ENCODE assay signal across 26 cellular contexts in genomic region chr6:36430351-36430750, GRCh38. TPM values are rescaled to one million over a fixed set of nuclear protein-coding genes. Genes with fewer than 3 reads are reported as not detected.
DNase-seq lines count a peak whose midpoint lies in the region; FAIRE-seq and TF ChIP-seq lines count a peak whose summit lies in the region.
"Had no signal": no experiment of that assay in that cellular context is flagged by ENCODE, and none has a peak within 500 bp of the region (broad histone marks: within the 10 kb centered on the region; RNA-seq: fewer than 3 reads in every experiment).

No MANE protein-coding gene starts in this region.

- no peak for FAIRE-seq in kidney (lab: Jason Lieb, UNC)
- FAIRE-seq: keratinocyte had no signal

- TF ChIP-seq CTCF in fibroblast of pulmonary artery (IDR thresholded peaks at IDR 0.05; ENCODE audit: low read length, missing control alignments): no peak
- TF ChIP-seq CTCF in osteoblast (IDR thresholded peaks at IDR 0.05; ENCODE audit: extremely low read depth, low read depth, low read length): no peak
- TF ChIP-seq CTCF in kidney (IDR thresholded peaks at IDR 0.05; ENCODE audit: borderline replicate concordance, extremely low read depth, insufficient read depth): no peak

- H3K9ac ChIP-seq in kidney (ENCODE audit: low read length in 2 of 2): no peak overlapping the region
- H3K9ac ChIP-seq in Karpas-422 (ENCODE audit: low read length): no peak overlapping the region
- H3K9ac ChIP-seq: KMS-11 had no signal

- H4K20me1 ChIP-seq in osteoblast (ENCODE audit: insufficient read depth, low read length) (no peaks in the 10 kb centered on the region), Karpas-422 (ENCODE audit: insufficient read depth, low read depth, low read length) (no peaks in the 10 kb centered on the region)

- H3K9me2 ChIP-seq in Karpas-422 (replicated peaks; ENCODE audit: insufficient read depth, low read length): no peaks in the 10 kb centered on the region

- H3K79me2 ChIP-seq in osteoblast (ENCODE audit: insufficient read depth, low read length): no peaks in the 10 kb centered on the region
- H3K79me2 ChIP-seq in Karpas-422 (ENCODE audit: low read length): no peaks in the 10 kb centered on the region

- H3K27me3 ChIP-seq in osteoblast (ENCODE audit: insufficient read depth, low read length): no peaks in the 10 kb centered on the region
- no peaks in the 10 kb centered on the region for H3K27me3 ChIP-seq in Karpas-422 (ENCODE audit: low read length)
- H3K27me3 ChIP-seq: tibial artery had no signal

- peak; percentile 87 for DNase-seq in EH (ENCODE audit: low read depth)
- peak; percentile 62 for DNase-seq in M059J (ENCODE audit: low read depth)
- peak; percentile 51 for DNase-seq in fibroblast of pulmonary artery (ENCODE audit: low read depth)
- DNase-seq in osteoblast (ENCODE audit: insufficient read length, low spot score, missing footprints): no peak
- no peak for DNase-seq in kidney
- no peak for DNase-seq in glomerular visceral epithelial cell (ENCODE audit: extremely low spot score)
- DNase-seq in Karpas-422: no peak
- DNase-seq: activated CD4-positive, alpha-beta T cell treated with anti-CD3 and anti-CD28 coated beads for 48 hours; activated naive CD4-positive, alpha-beta T cell treated with anti-CD3 and anti-CD28 coated beads, Interleukin-2, amount 50 U/mL, for 16 hours; C1 segment of cervical spinal cord; cortex of kidney; effector memory CD8-positive, alpha-beta T cell; erythroblast; head of caudate nucleus; left ventricle myocardium superior; naive thymus-derived CD4-positive, alpha-beta T cell; NCI-H2029; NCI-H526; psoas muscle; Right ventricle myocardium superior; stimulated activated CD4-positive, alpha-beta T cell treated with anti-CD3 and anti-CD28 coated beads, Interleukin-4, amount 100 ng/mL, for 1 hour; tibial artery had no signal

- H3K4me3 ChIP-seq in fibroblast of pulmonary artery (replicated peaks; ENCODE audit: low read depth, low read length) (no peak overlapping the region), osteoblast (ENCODE audit: insufficient read depth, low read length) (no peak overlapping the region), kidney (ENCODE audit: low read length in 2 of 2) (no peak overlapping the region), Karpas-422 (ENCODE audit: low read length) (no peak overlapping the region)
- H3K4me3 ChIP-seq: psoas muscle, tibial artery had no signal

- no peaks in the 10 kb centered on the region for H3K36me3 ChIP-seq in osteoblast (ENCODE audit: insufficient read depth, low read length)
- no peaks in the 10 kb centered on the region for H3K36me3 ChIP-seq in kidney (ENCODE audit: control insufficient read depth in 1 of 2, insufficient read depth in 2 of 2, low read length in 2 of 2)
- H3K36me3 ChIP-seq in Karpas-422 (ENCODE audit: insufficient read depth, low read length): no peaks in the 10 kb centered on the region
- H3K36me3 ChIP-seq: tibial artery had no signal

- peaks cover 19% of the 10 kb centered on the region for H3K4me1 ChIP-seq in osteoblast (ENCODE audit: insufficient read depth, low read length)
- H3K4me1 ChIP-seq in kidney (ENCODE audit: control insufficient read depth in 1 of 2, insufficient read depth in 1 of 2, low read depth in 1 of 2, low read length in 2 of 2): no peaks in the 10 kb centered on the region
- no peaks in the 10 kb centered on the region for H3K4me1 ChIP-seq in Karpas-422 (ENCODE audit: low read length)
- H3K4me1 ChIP-seq: psoas muscle, tibial artery had no signal

- H2AFZ ChIP-seq in osteoblast (ENCODE audit: low read length) (no peak overlapping the region), Karpas-422 (ENCODE audit: low read length) (no peak overlapping the region)

- intact Hi-C loops in kidney (cut with DNase I): no loop called here

- H3K27ac ChIP-seq in osteoblast (ENCODE audit: low read depth, low read length): peak overlapping the region; percentile 78
- no peak overlapping the region for H3K27ac ChIP-seq in kidney (ENCODE audit: low read depth in 2 of 2, low read length in 2 of 2)
- no peak overlapping the region for H3K27ac ChIP-seq in Karpas-422 (ENCODE audit: low read length)
- H3K27ac ChIP-seq: KMS-11, psoas muscle, tibial artery, VCaP had no signal

- no peaks in the 10 kb centered on the region for H3K9me3 ChIP-seq in osteoblast (ENCODE audit: low read depth, low read length)
- no peaks in the 10 kb centered on the region for H3K9me3 ChIP-seq in kidney (ENCODE audit: control insufficient read depth in 1 of 2, low read length in 2 of 2)
- no peaks in the 10 kb centered on the region for H3K9me3 ChIP-seq in Karpas-422 (ENCODE audit: low read length)
- H3K9me3 ChIP-seq: psoas muscle, tibial artery had no signal

- no peak overlapping the region for H3K4me2 ChIP-seq in osteoblast (ENCODE audit: insufficient read depth, low read length)
- no peak overlapping the region for H3K4me2 ChIP-seq in Karpas-422 (ENCODE audit: low read depth, low read length, poor library complexity, severe bottlenecking)
- H3K4me2 ChIP-seq: KMS-11 had no signal

RNA-seq across cellular contexts. Expression of gene PXT1, which starts 12.3 kb away (rescaled TPM):
- total RNA-seq in M059J (2014; rRNA removed; shearing (Covaris generic)): not detected in 2 replicates
- total RNA-seq in osteoblast: under 0.01 TPM in 1 of 2 replicates, not detected in the other
- 0.13 TPM for total RNA-seq in kidney
- not detected for polyA plus RNA-seq in kidney (ENCODE audit: insufficient read depth, low read depth, low replicate concordance)
- not detected in 2 replicates for total RNA-seq in Karpas-422 (2014; rRNA removed; shearing (Covaris generic); ENCODE audit: low replicate concordance)
- total RNA-seq: mesenteric fat pad had no signal
- polyA plus RNA-seq: naive thymus-derived CD4-positive, alpha-beta T cell had no signal

RNA-seq across cellular contexts. Expression of gene KCTD20, which starts 12.4 kb away (rescaled TPM):
- 53.9 and 82.9 TPM in 2 replicates for total RNA-seq in M059J (2014; rRNA removed; shearing (Covaris generic))
- total RNA-seq in osteoblast: 182 and 210 TPM in 2 replicates
- 35.6 TPM for total RNA-seq in kidney
- 11.5 TPM for polyA plus RNA-seq in kidney (ENCODE audit: insufficient read depth, low read depth, low replicate concordance)
- total RNA-seq in Karpas-422 (2014; rRNA removed; shearing (Covaris generic); ENCODE audit: low replicate concordance): 71.4 and 94.5 TPM in 2 replicates

RNA-seq across cellular contexts. Expression of gene ETV7, which starts 42.9 kb away (rescaled TPM):
- total RNA-seq in M059J (2014; rRNA removed; shearing (Covaris generic)): 14.4 and 19.0 TPM in 2 replicates
- total RNA-seq in osteoblast (3.3 and 3.5 TPM in 2 replicates), kidney (4.6 TPM)
- 0.99 TPM for polyA plus RNA-seq in kidney (ENCODE audit: insufficient read depth, low read depth, low replicate concordance)
- total RNA-seq in Karpas-422 (2014; rRNA removed; shearing (Covaris generic); ENCODE audit: low replicate concordance): not detected in 2 replicates
- total RNA-seq: psoas muscle, Right ventricle myocardium superior had no signal

Comparison
In these comparisons a context has a peak if more than half of its experiments do, and no peak if none do; other contexts are left out.
1. DNase-seq: peak in EH (single experiment), M059J (single experiment) and fibroblast of pulmonary artery (single experiment); none in osteoblast (single experiment), kidney (single experiment), glomerular visceral epithelial cell (single experiment) and Karpas-422 (single experiment).